In the genomic region with DNA sequence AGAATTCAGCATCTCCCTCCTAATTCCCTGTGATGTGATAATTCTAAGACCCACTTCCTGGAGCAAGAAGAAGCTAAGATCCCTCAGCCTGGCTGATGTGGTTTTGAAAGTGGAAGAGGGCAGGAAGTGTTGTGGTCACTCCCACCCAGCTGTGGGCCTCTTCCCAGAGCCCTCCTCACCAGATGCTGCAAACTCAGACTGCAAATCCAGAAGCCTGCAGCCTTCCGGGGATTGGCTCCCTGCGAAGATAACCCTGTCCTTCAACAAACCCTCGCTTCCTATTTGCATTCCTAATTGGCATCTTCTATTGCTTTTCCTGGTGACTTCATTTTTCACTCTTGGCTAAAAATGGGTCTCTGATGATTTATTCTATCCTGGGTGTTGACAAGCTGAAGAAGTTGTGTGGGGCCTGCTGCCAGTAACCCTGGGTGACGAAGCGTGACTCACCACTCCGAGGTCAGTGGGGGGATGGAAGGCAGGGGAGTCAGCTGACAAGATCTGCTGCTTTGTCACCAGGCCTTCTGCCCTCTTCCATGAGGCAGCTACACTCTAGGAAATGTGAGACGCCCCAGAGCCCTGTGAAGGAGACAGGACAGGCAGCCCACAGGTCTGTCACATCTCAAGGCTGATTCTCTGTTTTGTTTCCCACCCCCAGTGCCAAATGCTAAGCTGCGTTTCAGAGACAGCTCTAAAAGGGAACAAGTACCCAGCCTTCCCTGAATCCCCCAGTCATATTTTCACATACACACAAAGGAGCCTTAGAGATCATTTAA, we compare ENCODE assay signal across 8 cellular contexts.
A peak's percentile ranks its signal among the peaks of the same experiment; 100 is the strongest.
DNase-seq lines count a peak whose midpoint lies in the region; ATAC-seq and TF ChIP-seq lines count a peak whose summit lies in the region.

No MANE protein-coding gene starts in this region.

- H3K36me3 ChIP-seq in neutrophil: no peaks in the 10 kb centered on the region
- no peaks in the 10 kb centered on the region for H3K36me3 ChIP-seq in stomach smooth muscle (ENCODE audit: control insufficient read depth in 2 of 2, insufficient read depth in 2 of 2, low read length in 2 of 2)

- H3K9ac ChIP-seq in stomach smooth muscle (ENCODE audit: low read length in 2 of 2): peak overlapping the region; percentile 46 to 62

- H3K4me3 ChIP-seq in LNCaP clone FGC (ENCODE audit: low read depth, low read length) (peak overlapping the region; percentile 23), foreskin fibroblast (ENCODE audit: low read depth in 1 of 2, low read length in 2 of 2) (peak overlapping the region in 1 of 2 donors; percentile 22), neutrophil (ENCODE audit: low read depth in 1 of 2, low read length in 1 of 2) (peak overlapping the region; percentile 35 to 38), stomach smooth muscle (ENCODE audit: low read length in 2 of 2) (peak overlapping the region in 1 of 2 donors; percentile 41)

- H3K27ac ChIP-seq in neutrophil (peak overlapping the region; percentile 91), stomach smooth muscle (ENCODE audit: low read length) (peak overlapping the region; percentile 85)

- peak; percentile 75 for ATAC-seq in GM21723 (IDR thresholded peaks at IDR 0.05; ENCODE audit: unreplicated experiment)

- DNase-seq in COR-L47 (lab: John Stamatoyannopoulos, UW): peak; percentile 84
- DNase-seq in LNCaP clone FGC (ENCODE audit: low read depth): peak; percentile 99
- peak; percentile 92 for DNase-seq in SHP77 treated with DMSO at 0.1 percent for 48 hours (lab: John Stamatoyannopoulos, UW)
- peak; percentile 79 for DNase-seq in activated gamma-delta T cell treated with Interleukin-2 at 50 U/mL for 16 hours
- peak; percentile 99 to 100 for DNase-seq in foreskin fibroblast

- H3K27me3 ChIP-seq in neutrophil: no peaks in the 10 kb centered on the region
- no peaks in the 10 kb centered on the region for H3K27me3 ChIP-seq in stomach smooth muscle (ENCODE audit: control insufficient read depth in 1 of 2, insufficient read depth in 2 of 2, low read length in 2 of 2)

- H3K4me1 ChIP-seq in neutrophil (ENCODE audit: control insufficient read depth in 1 of 2, insufficient read depth in 1 of 2, low read depth in 1 of 2, low read length in 1 of 2): peaks cover 56 to 58% of the 10 kb centered on the region in 2 experiments
- peaks cover 28% of the 10 kb centered on the region for H3K4me1 ChIP-seq in stomach smooth muscle (ENCODE audit: control insufficient read depth, insufficient read depth, low read length)

- no peak for TF ChIP-seq CTCF in LNCaP clone FGC (IDR thresholded peaks at IDR 0.05; ENCODE audit: control insufficient read depth, extremely low read depth, insufficient read depth)
- no peak for TF ChIP-seq CTCF in foreskin fibroblast (IDR thresholded peaks at IDR 0.05; ENCODE audit: low read depth, low read length)
- no peak for TF ChIP-seq CTCF in neutrophil (IDR thresholded peaks at IDR 0.05)

- H3K9me3 ChIP-seq in neutrophil: no peaks in the 10 kb centered on the region
- H3K9me3 ChIP-seq in stomach smooth muscle (ENCODE audit: control insufficient read depth in 2 of 2, low read length in 2 of 2): no peaks in the 10 kb centered on the region
